In the genomic region with DNA sequence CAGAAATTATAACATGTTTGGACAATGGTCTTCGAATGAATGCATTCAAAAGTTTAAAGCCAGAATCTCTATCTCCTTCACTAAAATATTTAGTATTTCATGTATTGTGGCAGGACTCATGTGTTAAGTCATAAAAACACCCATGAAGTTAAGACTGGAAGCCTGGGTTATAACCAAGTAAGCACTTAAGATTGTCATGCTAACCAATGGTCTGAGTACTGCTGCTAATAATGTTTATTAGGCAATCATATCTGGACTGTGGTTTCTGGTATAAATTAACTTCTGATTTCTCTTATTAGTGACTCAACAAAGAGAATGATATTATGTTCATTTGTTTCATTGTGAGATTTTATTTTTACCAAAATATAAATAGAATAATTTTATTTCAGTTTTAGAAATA, we compare ENCODE assay signal across 26 cellular contexts.
DNase-seq lines count a peak whose midpoint lies in the region; ATAC-seq, FAIRE-seq and TF ChIP-seq lines count a peak whose summit lies in the region.
"Had no signal": no experiment of that assay in that cellular context is flagged by ENCODE, and none has a peak within 500 bp of the region (broad histone marks: within the 10 kb centered on the region; RNA-seq: fewer than 3 reads in every experiment).

No MANE protein-coding gene starts in this region.

- H3K27me3 ChIP-seq in small intestine (ENCODE audit: control insufficient read depth in 2 of 2, insufficient read depth in 2 of 2, low read length in 2 of 2): no peaks in the 10 kb centered on the region
- no peaks in the 10 kb centered on the region for H3K27me3 ChIP-seq in left lung
- H3K27me3 ChIP-seq: BE2C; BLaER1 treated with 17β-estradiol and CSF1 and Interleukin-3, amounts not matched to agents 10 nM and 100 nM had no signal

- H3K9me3 Mint-ChIP-seq in endothelial cell (ENCODE audit: unreplicated experiment): no peaks in the 10 kb centered on the region
- H3K9me3 Mint-ChIP-seq: GM23338, H9 had no signal

- no peaks in the 10 kb centered on the region for H3K4me1 ChIP-seq in small intestine (ENCODE audit: control insufficient read depth in 2 of 2, insufficient read depth in 1 of 2, low read depth in 1 of 2, low read length in 1 of 2)
- no peaks in the 10 kb centered on the region for H3K4me1 ChIP-seq in left lung
- H3K4me1 ChIP-seq: A549; BLaER1 treated with 17β-estradiol and CSF1 and Interleukin-3, amounts not matched to agents 10 nM and 100 nM had no signal

- TF ChIP-seq CTCF in epithelial cell of esophagus (IDR thresholded peaks at IDR 0.05; ENCODE audit: insufficient read depth, low read depth, low read length, missing control alignments) (no peak), fibroblast of mammary gland (conservative IDR thresholded peaks at IDR 0.05; ENCODE audit: control insufficient read depth, insufficient read depth, low read depth, low read length) (no peak), endothelial cell (IDR thresholded peaks at IDR 0.05; ENCODE audit: unreplicated experiment) (no peak), left lung (IDR thresholded peaks at IDR 0.05) (no peak)

- H3K4me3 ChIP-seq in epithelial cell of esophagus (ENCODE audit: low read length) (no peak overlapping the region), fibroblast of mammary gland (ENCODE audit: control insufficient read depth, low read depth, low read length) (no peak overlapping the region), small intestine (ENCODE audit: low read depth in 1 of 2, low read length in 2 of 2) (no peak overlapping the region), left lung (no peak overlapping the region)
- H3K4me3 ChIP-seq: A549; BLaER1 treated with 17β-estradiol and CSF1 and Interleukin-3, amounts not matched to agents 10 nM and 100 nM; GM23338 had no signal

- no peaks in the 10 kb centered on the region for H3K36me3 ChIP-seq in small intestine (ENCODE audit: control insufficient read depth in 2 of 2, insufficient read depth in 2 of 2, low read length in 2 of 2)
- no peaks in the 10 kb centered on the region for H3K36me3 ChIP-seq in left lung
- H3K36me3 ChIP-seq: BE2C; BLaER1 treated with 17β-estradiol and CSF1 and Interleukin-3, amounts not matched to agents 10 nM and 100 nM had no signal

- 49 to 84% (median 81%) methylated on average over 1 of the region's 1 CpG for WGBS in small intestine, 3 donors

- H3K27ac ChIP-seq in small intestine (ENCODE audit: low read depth in 1 of 2, low read length in 1 of 2) (no peak overlapping the region), left lung (no peak overlapping the region)
- H3K27ac ChIP-seq: A549; BLaER1 treated with 17β-estradiol and CSF1 and Interleukin-3, amounts not matched to agents 10 nM and 100 nM had no signal

- no peak for ATAC-seq in left lung
- ATAC-seq: A549, GM23338, HCT116 had no signal

- no peaks in the 10 kb centered on the region for H3K4me1 Mint-ChIP-seq in endothelial cell (ENCODE audit: unreplicated experiment)
- H3K4me1 Mint-ChIP-seq: CD14-positive monocyte; CD8-positive, alpha-beta memory T cell had no signal

- H3K36me3 Mint-ChIP-seq in endothelial cell (ENCODE audit: low read depth, unreplicated experiment): no peaks in the 10 kb centered on the region
- H3K36me3 Mint-ChIP-seq: CD14-positive monocyte; CD8-positive, alpha-beta memory T cell had no signal

- DNase-seq in GM03348 (ENCODE audit: low spot score): peak; percentile 1
- peak; percentile 2 for DNase-seq in epithelial cell of esophagus (ENCODE audit: low read depth)
- peak; percentile 36 for DNase-seq in fibroblast of mammary gland (ENCODE audit: low read depth)
- no peak for DNase-seq in small intestine
- DNase-seq in endothelial cell (ENCODE audit: low spot score): no peak
- no peak for DNase-seq in left lung
- no peak for DNase-seq in stimulated activated naive CD4-positive, alpha-beta T cell treated with Interleukin-2 at 50 U/mL for 16 hours (lab: John Stamatoyannopoulos, UW)
- DNase-seq: 8988T; ACHN; AML-193; BE2C; CD4-positive, alpha-beta T cell; CD8-positive, alpha-beta memory T cell; DMS 273 treated with DMSO at 0.1 percent for 48 hours; DMS79; EL; GDM1; H9 had no signal

- intact Hi-C loops in left lung (cut with DNase I): no loop called here

- no peak overlapping the region for H3K4me3 Mint-ChIP-seq in endothelial cell (ENCODE audit: unreplicated experiment)
- H3K4me3 Mint-ChIP-seq: CD14-positive monocyte; CD4-positive, alpha-beta T cell; CD8-positive, alpha-beta memory T cell; GM23338; H9 had no signal

- H3K27me3 Mint-ChIP-seq in endothelial cell (ENCODE audit: unreplicated experiment): no peaks in the 10 kb centered on the region
- H3K27me3 Mint-ChIP-seq: CD4-positive, alpha-beta T cell; CD8-positive, alpha-beta memory T cell had no signal

- H3K9me3 ChIP-seq in small intestine (ENCODE audit: control insufficient read depth, low read depth) (no peaks in the 10 kb centered on the region), left lung (peaks cover 0 to 6% of the 10 kb centered on the region in 2 donors)
- H3K9me3 ChIP-seq: A549; BE2C; BLaER1 treated with 17β-estradiol and CSF1 and Interleukin-3, amounts not matched to agents 10 nM and 100 nM had no signal

- peak; percentile 62 for FAIRE-seq in small intestine (lab: Jason Lieb, UNC)
- FAIRE-seq: A549, D721Med, GM12891, GM18507 had no signal

- H3K27ac Mint-ChIP-seq in endothelial cell (ENCODE audit: unreplicated experiment): no peak overlapping the region
- H3K27ac Mint-ChIP-seq: CD14-positive monocyte; CD4-positive, alpha-beta T cell; CD8-positive, alpha-beta memory T cell; GM23338; H9 had no signal

Comparison
In these comparisons a context has a peak if more than half of its experiments do, and no peak if none do; other contexts are left out.
1. DNase-seq: peak in GM03348 (single experiment), epithelial cell of esophagus (single experiment) and fibroblast of mammary gland (single experiment); none in small intestine (single experiment), endothelial cell (single experiment), left lung (0 of 2) and stimulated activated naive CD4-positive, alpha-beta T cell treated with Interleukin-2 at 50 U/mL for 16 hours (single experiment).